ENCODE assay signal across 8 cellular contexts in the genomic region with DNA sequence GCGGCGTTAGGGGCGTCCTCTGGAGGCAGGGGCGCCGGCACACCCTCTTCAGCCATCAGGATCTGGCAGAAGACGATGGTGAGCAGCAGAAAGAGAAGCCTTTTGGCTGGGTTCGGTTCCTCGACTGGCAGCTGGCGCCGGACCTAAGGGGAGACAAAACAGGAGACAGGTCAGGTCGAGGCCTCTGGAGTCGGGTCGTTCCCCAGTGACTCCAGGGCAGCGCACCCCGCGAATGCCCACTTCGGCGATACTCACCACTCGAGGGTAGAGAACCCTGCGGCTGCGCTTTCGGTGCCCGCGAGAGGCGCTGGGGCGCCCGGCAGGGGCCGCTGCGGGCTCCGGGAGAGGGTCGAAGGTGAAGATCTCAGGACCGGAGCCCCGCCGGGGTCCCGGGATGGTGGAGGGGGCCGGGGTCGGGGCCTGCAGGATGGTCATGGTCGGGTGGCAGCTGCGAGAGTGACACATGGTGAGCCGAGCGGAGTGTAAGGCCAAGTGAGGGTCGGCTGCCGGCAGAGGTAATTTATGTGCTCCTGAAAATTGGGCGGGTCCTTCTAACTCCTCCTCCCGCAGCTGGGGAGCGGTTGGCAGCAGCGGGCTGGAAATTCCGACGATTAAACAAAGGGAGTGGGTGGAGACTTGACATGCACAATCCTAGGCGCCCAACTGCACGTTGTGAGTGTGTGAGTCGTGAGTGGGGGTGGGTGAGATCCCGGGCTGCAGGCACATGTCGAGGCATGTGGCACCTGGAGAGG. TPM values are rescaled to one million over a fixed set of nuclear protein-coding genes. Genes with fewer than 3 reads are reported as not detected.
A peak's percentile ranks its signal among the peaks of the same experiment; 100 is the strongest.
DNase-seq lines count a peak whose midpoint lies in the region; ATAC-seq and TF ChIP-seq lines count a peak whose summit lies in the region.

A gene with protein sequence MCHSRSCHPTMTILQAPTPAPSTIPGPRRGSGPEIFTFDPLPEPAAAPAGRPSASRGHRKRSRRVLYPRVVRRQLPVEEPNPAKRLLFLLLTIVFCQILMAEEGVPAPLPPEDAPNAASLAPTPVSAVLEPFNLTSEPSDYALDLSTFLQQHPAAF (minus strand): TSS at position 494 of the 752 bp plus-strand sequence. CDS start 29 bp downstream, at position 465.

- peaks cover 15% of the 10 kb centered on the region for H3K36me3 ChIP-seq in H7 (replicated peaks; ENCODE audit: control insufficient read depth, insufficient read depth, low read length)
- peaks cover 7% of the 10 kb centered on the region for H3K36me3 ChIP-seq in ectodermal cell (ENCODE audit: control insufficient read depth, insufficient read depth, low read length)
- H3K36me3 ChIP-seq in lower lobe of right lung: peaks cover 21% of the 10 kb centered on the region

- WGBS in ectodermal cell, 2 experiments: 0 to 1% methylated on average over 54 of the region's 54 CpGs

- TF ChIP-seq CTCF in lower lobe of right lung (IDR thresholded peaks at IDR 0.05): peak; percentile 79

- intact Hi-C loops in lower lobe of right lung (cut with DNase I): no loop called here

- ATAC-seq in lower lobe of right lung (peak; percentile 55 to 64), GM19328 (IDR thresholded peaks at IDR 0.05; ENCODE audit: unreplicated experiment) (no peak)

- H3K4me1 ChIP-seq in ectodermal cell (ENCODE audit: control insufficient read depth, insufficient read depth, low read length) (peaks cover 14% of the 10 kb centered on the region), lower lobe of right lung (peaks cover 57% of the 10 kb centered on the region)

- no peaks in the 10 kb centered on the region for H3K27me3 ChIP-seq in H7 (ENCODE audit: control insufficient read depth, insufficient read depth, low read length)
- H3K27me3 ChIP-seq in ectodermal cell (ENCODE audit: control insufficient read depth, insufficient read depth, low read length, poor library complexity, severe bottlenecking): peaks cover 18% of the 10 kb centered on the region
- no peaks in the 10 kb centered on the region for H3K27me3 ChIP-seq in lower lobe of right lung (ENCODE audit: low read depth)

- H3K9me3 ChIP-seq in ectodermal cell (ENCODE audit: control insufficient read depth, low read length) (no peaks in the 10 kb centered on the region), lower lobe of right lung (no peaks in the 10 kb centered on the region)

- DNase-seq in CD1c-positive myeloid dendritic cell (ENCODE audit: extremely low spot score) (peak; percentile 91), H7 (peak; percentile 89), NCI-H510A treated with DMSO at 0.1 percent for 48 hours (lab: John Stamatoyannopoulos, UW) (peak; percentile 78), lower lobe of right lung (peak; percentile 85)
- DNase-seq in activated CD4-positive, alpha-beta T cell treated with anti-CD3 and anti-CD28 coated beads, Interleukin-2, amount 50 U/mL, for 48 hours: peak; percentile 89 to 92
- DNase-seq in stimulated activated CD4-positive, alpha-beta T cell treated with anti-CD3 and anti-CD28 coated beads, Interleukin-4, amount 100 ng/mL, for 4 hours: peak; percentile 87 to 94

- H3K4me3 ChIP-seq in H7 (ENCODE audit: insufficient read depth, low read depth, low read length): peak within 1 kb of the TSS; percentile 75
- H3K4me3 ChIP-seq in ectodermal cell (ENCODE audit: insufficient read depth, low read depth, low read length): peak within 1 kb of the TSS; percentile 77
- H3K4me3 ChIP-seq in lower lobe of right lung: peak within 1 kb of the TSS; percentile 95

- no peak within 1 kb of the TSS for H3K27ac ChIP-seq in ectodermal cell (ENCODE audit: insufficient read depth, low read depth, low read length, poor library complexity, severe bottlenecking)
- peak within 1 kb of the TSS; percentile 94 for H3K27ac ChIP-seq in lower lobe of right lung

RNA-seq across cellular contexts. Expression of the gene that starts here (rescaled TPM):
- total RNA-seq in H7 (2014; rRNA removed; shearing (Covaris generic)): 116 and 141 TPM in 2 replicates
- 16.7 TPM for polyA plus RNA-seq in ectodermal cell (2013, experiment 1 of 4)
- polyA plus RNA-seq in ectodermal cell (2013, experiment 2 of 4): 11.6 TPM
- 13.0 TPM for polyA plus RNA-seq in ectodermal cell (2013, experiment 3 of 4)
- polyA plus RNA-seq in ectodermal cell (2013, experiment 4 of 4): 10.8 TPM
- 18.0 TPM for total RNA-seq in lower lobe of right lung
